ENCODE assay signal across 8 cellular contexts in genomic region chr3:194255252-194256039, GRCh38.
DNase-seq lines count a peak whose midpoint lies in the region; ATAC-seq and TF ChIP-seq lines count a peak whose summit lies in the region.

No MANE protein-coding gene starts in this region.

- H3K4me3 ChIP-seq in right atrium auricular region = no peak overlapping the region

- peak; percentile 99 for DNase-seq in MV-4-11 (lab: John Stamatoyannopoulos, UW)
- peak; percentile 72 for DNase-seq in activated CD8-positive, alpha-beta memory T cell treated with anti-CD3 and anti-CD28 coated beads, Interleukin-2, amount 50 U/mL, for 48 hours
- peak; percentile 89 for DNase-seq in right atrium auricular region (ENCODE audit: low spot score)
- peak; percentile 55 to 57 for DNase-seq in stimulated activated CD4-positive, alpha-beta T cell treated with anti-CD3 and anti-CD28 coated beads, Interleukin-2, amount 100 ng/mL, for 24 hours
- DNase-seq in kidney tubule cell (ENCODE audit: low spot score) = no peak
- DNase-seq in T1000 (lab: John Stamatoyannopoulos, UW) = no peak

- peak overlapping the region in 1 of 2 donors; percentile 46 for H3K27ac ChIP-seq in right atrium auricular region

- H3K4me1 ChIP-seq in right atrium auricular region = peaks cover 0 to 21% of the 10 kb centered on the region in 2 donors

- peaks cover 5 to 8% of the 10 kb centered on the region in 2 donors for H3K9me3 ChIP-seq in right atrium auricular region

- TF ChIP-seq CTCF in right atrium auricular region (IDR thresholded peaks at IDR 0.05) = no peak

- no peaks in the 10 kb centered on the region for H3K27me3 ChIP-seq in right atrium auricular region

- ATAC-seq in GM18907 (IDR thresholded peaks at IDR 0.05; ENCODE audit: unreplicated experiment) (peak; percentile 74), GM18873 (IDR thresholded peaks at IDR 0.05; ENCODE audit: low FRiP score, unreplicated experiment) (no peak)

- H3K36me3 ChIP-seq in right atrium auricular region = no peaks in the 10 kb centered on the region

Comparison
In these comparisons a context has a peak if more than half of its experiments do, and no peak if none do; other contexts are left out.
1. DNase-seq: peak in MV-4-11 (single experiment), activated CD8-positive, alpha-beta memory T cell treated with anti-CD3 and anti-CD28 coated beads, Interleukin-2, amount 50 U/mL, for 48 hours (single experiment), right atrium auricular region (single experiment) and stimulated activated CD4-positive, alpha-beta T cell treated with anti-CD3 and anti-CD28 coated beads, Interleukin-2, amount 100 ng/mL, for 24 hours (2 of 2); none in kidney tubule cell (single experiment) and T1000 (single experiment).